8 cellular contexts compared by ENCODE assay signal in genomic region chr11:67240575-67241389, GRCh38. TPM values are rescaled to one million over a fixed set of nuclear protein-coding genes. Genes with fewer than 3 reads are reported as not detected.
DNase-seq lines count a peak whose midpoint lies in the region; ATAC-seq, FAIRE-seq and TF ChIP-seq lines count a peak whose summit lies in the region.

No MANE protein-coding gene starts in this region.

- no peak for FAIRE-seq in RCC 7860 (lab: Jason Lieb, UNC)

- peaks cover 35% of the 10 kb centered on the region for H3K4me1 Mint-ChIP-seq in activated T-helper 17 cell treated with anti-CD3 and anti-CD28 coated beads, Interleukin-2, amount 50 U/mL, for 72 hours

- H3K9me3 Mint-ChIP-seq in activated T-helper 17 cell treated with anti-CD3 and anti-CD28 coated beads, Interleukin-2, amount 50 U/mL, for 72 hours = no peaks in the 10 kb centered on the region

- ATAC-seq in HG03432 (IDR thresholded peaks at IDR 0.05; ENCODE audit: unreplicated experiment) = peak; percentile 35
- ATAC-seq in activated T-helper 17 cell treated with anti-CD3 and anti-CD28 coated beads, Interleukin-2, amount 50 U/mL, for 72 hours (replicated peaks) = peak; percentile 58
- ATAC-seq in HG02588 (IDR thresholded peaks at IDR 0.05; ENCODE audit: unreplicated experiment) = no peak

- H3K27ac Mint-ChIP-seq in activated T-helper 17 cell treated with anti-CD3 and anti-CD28 coated beads, Interleukin-2, amount 50 U/mL, for 72 hours = peak overlapping the region; percentile 99

- peaks cover 68% of the 10 kb centered on the region for H3K36me3 Mint-ChIP-seq in activated T-helper 17 cell treated with anti-CD3 and anti-CD28 coated beads, Interleukin-2, amount 50 U/mL, for 72 hours (ENCODE audit: low read depth)

- TF ChIP-seq CTCF in fibroblast of villous mesenchyme (IDR thresholded peaks at IDR 0.05; ENCODE audit: insufficient read depth, low read depth, low read length) = no peak

- peak overlapping the region; percentile 73 for H3K4me3 ChIP-seq in fibroblast of villous mesenchyme (ENCODE audit: low read depth, low read length)

- peak overlapping the region; percentile 98 for H3K4me3 Mint-ChIP-seq in activated T-helper 17 cell treated with anti-CD3 and anti-CD28 coated beads, Interleukin-2, amount 50 U/mL, for 72 hours

- no peaks in the 10 kb centered on the region for H3K27me3 Mint-ChIP-seq in activated T-helper 17 cell treated with anti-CD3 and anti-CD28 coated beads, Interleukin-2, amount 50 U/mL, for 72 hours

- DNase-seq in G401 (ENCODE audit: low spot score) = peak; percentile 56
- DNase-seq in RCC 7860 (ENCODE audit: low spot score) = peak; percentile 62
- DNase-seq in fibroblast of villous mesenchyme (ENCODE audit: low read depth) = peak; percentile 77
- peak; percentile 64 for DNase-seq in occipital lobe (lab: John Stamatoyannopoulos, UW)
- DNase-seq in superior temporal gyrus (ENCODE audit: extremely low spot score) = peak; percentile 60

- in situ Hi-C loops in G401 (cut with HindIII; ENCODE audit: low sequenced_read_pairs) = no loop called here

RNA-seq across cellular contexts. Expression of gene GRK2, which starts 25.5 kb away (rescaled TPM):
- total RNA-seq in G401 (2014; rRNA removed; shearing (Covaris generic)) = 35.1 and 48.8 TPM in 2 replicates
- 100 to 1,000 TPM; 197 to 265 TPM for total RNA-seq in activated T-helper 17 cell treated with anti-CD3 and anti-CD28 coated beads, Interleukin-2, amount 50 U/mL, for 72 hours
- 24.5 and 33.2 TPM in 2 replicates for total RNA-seq in fibroblast of villous mesenchyme
- total RNA-seq in occipital lobe = 44.9 TPM

RNA-seq across cellular contexts. Expression of gene ANKRD13D, which starts 48.3 kb away (rescaled TPM):
- 25.2 and 40.3 TPM in 2 replicates for total RNA-seq in G401 (2014; rRNA removed; shearing (Covaris generic))
- 100 to 1,000 TPM; 102 to 137 TPM for total RNA-seq in activated T-helper 17 cell treated with anti-CD3 and anti-CD28 coated beads, Interleukin-2, amount 50 U/mL, for 72 hours
- total RNA-seq in fibroblast of villous mesenchyme (29.6 and 29.8 TPM in 2 replicates), occipital lobe (49.4 TPM)
